ENCODE assay signal across 23 cellular contexts in genomic region chr7:1691096-1691495, GRCh38. TPM values are rescaled to one million over a fixed set of nuclear protein-coding genes. Genes with fewer than 3 reads are reported as not detected.
DNase-seq lines count a peak whose midpoint lies in the region; ATAC-seq, FAIRE-seq and TF ChIP-seq lines count a peak whose summit lies in the region.
"Had no signal": no experiment of that assay in that cellular context is flagged by ENCODE, and none has a peak within 500 bp of the region (broad histone marks: within the 10 kb centered on the region; RNA-seq: fewer than 3 reads in every experiment).

No MANE protein-coding gene starts in this region.

- 0 out of 2 replicates have a peak, but pooled peaks cover 2% of the 10 kb centered on the region for H3K9me2 ChIP-seq in GM23338 (ENCODE audit: insufficient read depth)

- H3K79me2 ChIP-seq in astrocyte (ENCODE audit: insufficient read depth, low read length) (no peaks in the 10 kb centered on the region), GM23338 (replicated peaks; ENCODE audit: insufficient read depth) (no peaks in the 10 kb centered on the region)

- no peaks in the 10 kb centered on the region for H3K9me3 ChIP-seq in astrocyte (ENCODE audit: insufficient read depth, low read depth, low read length)
- H3K9me3 ChIP-seq: mucosa of descending colon, psoas muscle had no signal

- H3K36me3 Mint-ChIP-seq in astrocyte (ENCODE audit: low read depth, unreplicated experiment) (peaks cover 25% of the 10 kb centered on the region), GM23338 (ENCODE audit: low read depth) (no peaks in the 10 kb centered on the region)
- H3K36me3 Mint-ChIP-seq: CD14-positive monocyte had no signal

- no peak for FAIRE-seq in astrocyte (lab: Jason Lieb, UNC)

- H3K27ac ChIP-seq in astrocyte (ENCODE audit: low read depth, low read length) = no peak overlapping the region
- no peak overlapping the region for H3K27ac ChIP-seq in GM23338 (ENCODE audit: low read depth)
- H3K27ac ChIP-seq: PC-9, psoas muscle had no signal

- H3K4me2 ChIP-seq in astrocyte (ENCODE audit: low read length) = no peak overlapping the region
- no peak overlapping the region for H3K4me2 ChIP-seq in GM23338
- H3K4me2 ChIP-seq: PC-9, smooth muscle cell had no signal

- intact Hi-C loops in Right ventricle myocardium superior (cut with DNase I) (no loop called here), left ventricle myocardium superior (cut with micrococcal nuclease) (no loop called here)

- H3K36me3 ChIP-seq in astrocyte (ENCODE audit: insufficient read depth, low read length) (no peaks in the 10 kb centered on the region), GM23338 (ENCODE audit: insufficient read depth) (no peaks in the 10 kb centered on the region)

- H3K9me3 Mint-ChIP-seq in astrocyte (ENCODE audit: unreplicated experiment) (peaks cover 2% of the 10 kb centered on the region), GM23338 (peaks cover 2% of the 10 kb centered on the region; the same call in 1 of the 3 replicates)

- H3K4me3 Mint-ChIP-seq in astrocyte (ENCODE audit: unreplicated experiment) (no peak overlapping the region), GM23338 (no peak overlapping the region)
- H3K4me3 Mint-ChIP-seq: stimulated activated naive CD8-positive, alpha-beta T cell treated with anti-CD3 and anti-CD28 coated beads, Interleukin-15, amount 100 ng/mL, for 72 hours had no signal

- TF ChIP-seq CTCF in astrocyte (IDR thresholded peaks at IDR 0.05; ENCODE audit: insufficient read depth, low read depth, low read length) (no peak), omental fat pad (IDR thresholded peaks at IDR 0.05) (no peak), GM23338 (conservative IDR thresholded peaks at IDR 0.05; ENCODE audit: low read depth in 2 of 2) (no peak)

- no peaks in the 10 kb centered on the region for H3K27me3 ChIP-seq in astrocyte (ENCODE audit: insufficient read depth, low read length)
- no peaks in the 10 kb centered on the region for H3K27me3 ChIP-seq in GM23338 (ENCODE audit: insufficient read depth)

- H3K4me1 Mint-ChIP-seq in astrocyte (ENCODE audit: low read depth, unreplicated experiment) = peaks cover 7% of the 10 kb centered on the region
- H3K4me1 Mint-ChIP-seq in GM23338 = peaks cover 8% of the 10 kb centered on the region
- H3K4me1 Mint-ChIP-seq: CD14-positive monocyte; stimulated activated naive CD8-positive, alpha-beta T cell treated with anti-CD3 and anti-CD28 coated beads, Interleukin-15, amount 100 ng/mL, for 72 hours had no signal

- DNase-seq in Right ventricle myocardium superior (peak; percentile 20), left ventricle myocardium superior (no peak), astrocyte (ENCODE audit: low read depth) (no peak), omental fat pad (ENCODE audit: low spot score) (peak; percentile 1), ureter (ENCODE audit: low spot score) (peak; percentile 34), NCI-H82 (lab: John Stamatoyannopoulos, UW) (no peak), GM23338 (ENCODE audit: low spot score) (no peak)
- DNase-seq: activated CD4-positive, alpha-beta T cell treated with anti-CD3 and anti-CD28 coated beads for 1 hour; activated effector memory CD4-positive, alpha-beta T cell treated with Interleukin-2 at 50 U/mL for 16 hours; DMS 273 treated with DMSO at 0.1 percent for 48 hours; effector CD4-positive, alpha-beta T cell; GDM1; Karpas-422; NCI-H2029; NCI-H345; stimulated activated CD4-positive, alpha-beta T cell treated with anti-CD3 and anti-CD28 coated beads, Interleukin-4, amount 100 ng/mL, for 24 hours; T-helper 9 cell had no signal

- no peak for ATAC-seq in Right ventricle myocardium superior (ENCODE audit: poor library complexity)
- no peak for ATAC-seq in left ventricle myocardium superior
- ATAC-seq in omental fat pad (ENCODE audit: low FRiP score) = no peak
- ATAC-seq in GM23338 = no peak
- ATAC-seq: mucosa of descending colon; stimulated activated naive CD8-positive, alpha-beta T cell treated with anti-CD3 and anti-CD28 coated beads, Interleukin-15, amount 100 ng/mL, for 72 hours had no signal

- no peaks in the 10 kb centered on the region for H3K27me3 Mint-ChIP-seq in astrocyte (ENCODE audit: low read depth, unreplicated experiment)
- peaks cover 6% of the 10 kb centered on the region for H3K27me3 Mint-ChIP-seq in GM23338 (ENCODE audit: insufficient read depth, low read depth, poor library complexity)
- H3K27me3 Mint-ChIP-seq: stimulated activated naive CD8-positive, alpha-beta T cell treated with anti-CD3 and anti-CD28 coated beads, Interleukin-15, amount 100 ng/mL, for 72 hours had no signal

- H3K27ac Mint-ChIP-seq in astrocyte (ENCODE audit: unreplicated experiment) (peak overlapping the region; percentile 15), GM23338 (no peak overlapping the region)
- H3K27ac Mint-ChIP-seq: CD14-positive monocyte; stimulated activated naive CD8-positive, alpha-beta T cell treated with anti-CD3 and anti-CD28 coated beads, Interleukin-15, amount 100 ng/mL, for 72 hours had no signal

- H2AFZ ChIP-seq in astrocyte (ENCODE audit: low read depth, low read length) = no peak overlapping the region
- H2AFZ ChIP-seq in GM23338 = no peak overlapping the region
- H2AFZ ChIP-seq: PC-9 had no signal

- no peak overlapping the region for H3K9ac ChIP-seq in astrocyte (ENCODE audit: low read length)

- H4K20me1 ChIP-seq in astrocyte (ENCODE audit: insufficient read depth, low read length) (peaks cover 24% of the 10 kb centered on the region), GM23338 (replicated peaks; ENCODE audit: insufficient read depth) (no peaks in the 10 kb centered on the region)

- H3F3A ChIP-seq in GM23338 (replicated peaks; ENCODE audit: low read depth) = no peaks in the 10 kb centered on the region

- no peak overlapping the region for H3K4me3 ChIP-seq in astrocyte (ENCODE audit: insufficient read depth, low read depth, low read length)
- no peak overlapping the region for H3K4me3 ChIP-seq in GM23338
- H3K4me3 ChIP-seq: mucosa of descending colon, PC-9, psoas muscle, smooth muscle cell had no signal

- H3K4me1 ChIP-seq in astrocyte (ENCODE audit: insufficient read depth, low read length) = peaks cover 13% of the 10 kb centered on the region
- H3K4me1 ChIP-seq in GM23338 (ENCODE audit: insufficient read depth) = no peaks in the 10 kb centered on the region

TF ChIP-seq in GM23338, 12 proteins besides CTCF, POLR2A, EP300 and RAD21 (continues in another document):
- no peak for TF ChIP-seq ZNF462 (CRISPR knock-in tag; IDR thresholded peaks at IDR 0.05)

RNA-seq across cellular contexts. Expression of gene ELFN1, which starts 21.0 kb away (rescaled TPM):
- total RNA-seq in Right ventricle myocardium superior (10.8 TPM), left ventricle myocardium superior (12.0 TPM), astrocyte (18.0 and 19.7 TPM in 2 replicates), omental fat pad (1 to 10 TPM; 3.8 to 6.0 (median 4.1) TPM), ureter (1.7 TPM)
- 3.5 and 5.0 TPM in 2 replicates for total RNA-seq in GM23338 (2014; rRNA removed; shearing (Covaris generic))
- polyA plus RNA-seq in GM23338 (2016; fragmentation: Nextera tagmentation; extraction: Ambion mirVana) = 0.08 and 0.09 TPM in 2 replicates
- polyA plus RNA-seq: CD14-positive monocyte had no signal

Comparison
In these comparisons a context has a peak if more than half of its experiments do, and no peak if none do; other contexts are left out.
1. DNase-seq: peak in Right ventricle myocardium superior (single experiment), omental fat pad (single experiment) and ureter (single experiment); none in left ventricle myocardium superior (single experiment), astrocyte (single experiment), NCI-H82 (single experiment) and GM23338 (single experiment).